In the genomic region with DNA sequence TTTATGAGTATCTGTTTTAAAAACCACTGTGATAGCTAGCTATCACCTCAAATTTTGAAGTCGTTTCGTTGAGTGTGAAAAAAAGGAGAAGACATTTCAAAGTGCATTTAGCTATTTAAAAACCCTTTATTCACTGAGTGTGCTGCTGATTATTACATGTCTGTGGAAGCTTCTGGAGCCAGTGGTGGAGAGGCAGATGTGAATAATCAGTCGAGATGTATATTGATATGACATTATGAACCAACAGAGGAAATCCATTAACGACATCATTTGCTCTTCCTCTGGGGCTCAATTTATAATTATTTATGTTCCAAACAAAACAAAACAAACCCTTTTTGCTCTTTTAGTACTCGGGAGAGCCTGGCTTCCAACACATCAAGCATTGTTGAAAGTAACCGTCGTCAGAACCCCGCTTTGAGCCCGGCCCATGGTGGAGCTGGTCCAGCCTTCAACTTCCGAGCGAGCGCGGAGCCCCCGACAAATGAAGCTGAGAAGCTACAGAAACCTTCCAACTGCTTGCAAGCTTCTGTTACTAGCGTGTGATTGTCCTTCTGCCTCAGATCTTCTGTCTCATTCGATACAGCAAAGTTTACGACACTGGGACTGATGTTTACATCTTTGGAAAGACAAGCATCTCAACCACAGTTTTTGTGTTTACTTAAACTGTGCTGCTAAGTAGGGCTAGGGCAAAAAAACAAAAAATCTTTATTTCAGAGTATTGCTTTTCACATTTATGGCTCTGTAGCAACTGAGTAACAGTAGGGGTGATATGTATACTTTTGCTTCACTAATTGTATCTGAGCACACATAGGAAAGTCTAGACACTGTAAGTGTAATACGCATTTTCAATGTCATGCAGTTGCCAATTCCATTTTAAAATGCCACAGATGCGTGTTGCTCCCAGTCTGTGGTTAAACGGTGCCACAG, we compare ENCODE assay signal across 19 cellular contexts.
DNase-seq lines count a peak whose midpoint lies in the region; ATAC-seq and TF ChIP-seq lines count a peak whose summit lies in the region.
"Had no signal": no experiment of that assay in that cellular context is flagged by ENCODE, and none has a peak within 500 bp of the region (broad histone marks: within the 10 kb centered on the region; RNA-seq: fewer than 3 reads in every experiment).

No MANE protein-coding gene starts in this region.

- intact Hi-C loops in right cardiac atrium (cut with DNase I) (no loop called here), left ventricle myocardium superior (cut with micrococcal nuclease) (no loop called here)

- ATAC-seq in right cardiac atrium (no peak), left ventricle myocardium superior (no peak), GM21717 (IDR thresholded peaks at IDR 0.05; ENCODE audit: unreplicated experiment) (no peak)
- ATAC-seq: activated T-cell treated with anti-CD3 and anti-CD28 coated beads, Interleukin-2, amount 50 U/mL, for 4 hours had no signal

- no peaks in the 10 kb centered on the region for H3K9me3 ChIP-seq in right cardiac atrium (ENCODE audit: control insufficient read depth, low read length)
- H3K9me3 ChIP-seq: BLaER1 treated with 17β-estradiol and CSF1 and Interleukin-3, amounts not matched to agents 10 nM and 100 nM; thoracic aorta had no signal

- H3K4me1 ChIP-seq in right cardiac atrium (ENCODE audit: control insufficient read depth, insufficient read depth, low read length) = peaks cover 3% of the 10 kb centered on the region

- no peak overlapping the region for H3K27ac ChIP-seq in right cardiac atrium (ENCODE audit: low read length)
- H3K27ac ChIP-seq: 22Rv1; BLaER1 treated with 17β-estradiol and CSF1 and Interleukin-3, amounts not matched to agents 10 nM and 100 nM; thoracic aorta had no signal

- no peaks in the 10 kb centered on the region for H3K27me3 ChIP-seq in right cardiac atrium (ENCODE audit: control insufficient read depth, insufficient read depth)
- H3K27me3 ChIP-seq: BLaER1 treated with 17β-estradiol and CSF1 and Interleukin-3, amounts not matched to agents 10 nM and 100 nM had no signal

- no peak for TF ChIP-seq CTCF in GM10266 (IDR thresholded peaks at IDR 0.05; ENCODE audit: control insufficient read depth, insufficient read depth, low read depth, missing control alignments)

- DNase-seq in right cardiac atrium (peak in 2 of 3 donors; percentile 61 to 62), left ventricle myocardium superior (no peak), left kidney (ENCODE audit: low read depth, low spot score) (peak; percentile 79), pons (ENCODE audit: low spot score) (peak; percentile 30), NCI-H510A treated with DMSO at 0.1 percent for 48 hours (lab: John Stamatoyannopoulos, UW) (no peak), GM10266 (ENCODE audit: extremely low spot score) (no peak)
- no peak for DNase-seq in stimulated activated CD8-positive, alpha-beta memory T cell treated with anti-CD3 and anti-CD28 coated beads, Interleukin-4, amount 100 ng/mL, for 48 hours
- DNase-seq: activated CD4-positive, alpha-beta memory T cell treated with anti-CD3 and anti-CD28 coated beads, Interleukin-2, amount 10 ng/mL, durations not matched to agents 7 days and 5 days; activated naive CD4-positive, alpha-beta T cell treated with anti-CD3 and anti-CD28 coated beads, Interleukin-2, amount 10 ng/mL, durations not matched to agents 7 days and 5 days; activated T-cell treated with anti-CD3 and anti-CD28 coated beads, Interleukin-2, amount 50 U/mL, for 4 hours; aorta; MM.1S; NCI-H748 treated with DMSO at 0.1 percent for 48 hours; Right ventricle myocardium superior; T-helper 1 cell had no signal

- 68% methylated on average over 20 of the region's 20 CpGs for WGBS in right cardiac atrium

- H3K4me3 ChIP-seq in right cardiac atrium (ENCODE audit: low read length) = no peak overlapping the region
- H3K4me3 ChIP-seq: BLaER1 treated with 17β-estradiol and CSF1 and Interleukin-3, amounts not matched to agents 10 nM and 100 nM; thoracic aorta had no signal

Comparison
In these comparisons a context has a peak if more than half of its experiments do, and no peak if none do; other contexts are left out.
1. DNase-seq: peak in right cardiac atrium (2 of 3), left kidney (single experiment) and pons (single experiment); none in left ventricle myocardium superior (single experiment), stimulated activated CD8-positive, alpha-beta memory T cell treated with anti-CD3 and anti-CD28 coated beads, Interleukin-4, amount 100 ng/mL, for 48 hours (single experiment), NCI-H510A treated with DMSO at 0.1 percent for 48 hours (single experiment) and GM10266 (single experiment).